8 cellular contexts compared by ENCODE assay signal in the genomic region with DNA sequence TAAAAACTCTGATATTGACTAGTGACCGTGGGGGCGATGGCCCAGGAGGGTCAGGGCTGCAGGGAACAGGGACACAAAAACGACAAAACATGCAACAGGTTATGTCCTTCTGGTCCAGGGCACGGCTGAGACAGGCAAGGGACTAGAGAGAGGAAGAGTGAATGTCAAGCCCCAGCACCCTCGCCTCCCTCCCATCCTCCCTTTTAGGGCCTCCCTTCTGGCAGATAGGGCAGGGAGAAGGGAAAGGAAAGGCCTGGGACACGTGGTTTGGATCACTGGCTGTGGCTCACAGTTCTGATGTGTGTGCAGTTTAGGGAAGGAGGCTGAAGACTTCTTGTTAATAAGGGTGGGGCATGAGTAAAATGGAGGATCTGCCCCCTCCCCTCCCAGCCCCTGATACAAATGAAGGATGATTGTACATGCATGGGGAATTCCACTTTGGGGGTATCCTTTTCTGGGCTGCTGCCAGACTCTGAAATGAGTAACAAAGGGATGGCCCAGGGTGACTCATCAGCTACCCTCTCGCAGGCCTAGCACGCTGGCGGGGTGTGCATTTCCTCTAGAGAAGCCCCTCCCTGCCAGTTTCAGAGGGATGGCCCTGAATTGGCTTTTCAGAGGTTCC. TPM values are rescaled to one million over a fixed set of nuclear protein-coding genes. Genes with fewer than 3 reads are reported as not detected.
DNase-seq lines count a peak whose midpoint lies in the region; ATAC-seq lines count a peak whose summit lies in the region.

No MANE protein-coding gene starts in this region.

- H2AFZ ChIP-seq in Karpas-422 (ENCODE audit: low read length): no peak overlapping the region

- no peak overlapping the region for H3K27ac ChIP-seq in Karpas-422 (ENCODE audit: low read length)

- no peaks in the 10 kb centered on the region for H3K79me2 ChIP-seq in Karpas-422 (ENCODE audit: low read length)

- H3K9ac ChIP-seq in Karpas-422 (ENCODE audit: low read length): no peak overlapping the region

- ATAC-seq in GM19467 (IDR thresholded peaks at IDR 0.05; ENCODE audit: unreplicated experiment): peak; percentile 96
- ATAC-seq in HG03571 (IDR thresholded peaks at IDR 0.05; ENCODE audit: unreplicated experiment): peak; percentile 94

- no peaks in the 10 kb centered on the region for H3K4me1 ChIP-seq in Karpas-422 (ENCODE audit: low read length)

- peak in 8 of 14 donors; percentile 6 to 75 (median 51) for DNase-seq in C1 segment of cervical spinal cord (lab: John Stamatoyannopoulos, UW)
- peak; percentile 91 for DNase-seq in T1000 (lab: John Stamatoyannopoulos, UW)
- peak; percentile 94 for DNase-seq in astrocyte of the hippocampus (ENCODE audit: low read depth, low spot score)
- DNase-seq in iris pigment epithelial cell (ENCODE audit: low read depth): peak; percentile 95
- DNase-seq in stimulated activated CD4-positive, alpha-beta T cell treated with anti-CD3 and anti-CD28 coated beads, Interleukin-2, amount 100 ng/mL, for 24 hours: peak; percentile 84 to 90
- no peak for DNase-seq in Karpas-422

- no peaks in the 10 kb centered on the region for H4K20me1 ChIP-seq in Karpas-422 (ENCODE audit: insufficient read depth, low read depth, low read length)

- no peaks in the 10 kb centered on the region for H3K36me3 ChIP-seq in Karpas-422 (ENCODE audit: insufficient read depth, low read length)

- H3K9me2 ChIP-seq in Karpas-422 (replicated peaks; ENCODE audit: insufficient read depth, low read length): no peaks in the 10 kb centered on the region

- no peak overlapping the region for H3K4me3 ChIP-seq in Karpas-422 (ENCODE audit: low read length)

- no peak overlapping the region for H3K4me2 ChIP-seq in Karpas-422 (ENCODE audit: low read depth, low read length, poor library complexity, severe bottlenecking)

- no peaks in the 10 kb centered on the region; the same call in 1 of the 2 replicates for H3K27me3 ChIP-seq in Karpas-422 (ENCODE audit: low read length)

- H3K9me3 ChIP-seq in Karpas-422 (ENCODE audit: low read length): no peaks in the 10 kb centered on the region

RNA-seq across cellular contexts. Expression of gene CAPN2, which starts 14.2 kb away (rescaled TPM):
- total RNA-seq in Karpas-422 (2014; rRNA removed; shearing (Covaris generic); ENCODE audit: low replicate concordance): not detected in 2 replicates
